Comparison of ENCODE assay signal across 1 cellular context in the genomic region with DNA sequence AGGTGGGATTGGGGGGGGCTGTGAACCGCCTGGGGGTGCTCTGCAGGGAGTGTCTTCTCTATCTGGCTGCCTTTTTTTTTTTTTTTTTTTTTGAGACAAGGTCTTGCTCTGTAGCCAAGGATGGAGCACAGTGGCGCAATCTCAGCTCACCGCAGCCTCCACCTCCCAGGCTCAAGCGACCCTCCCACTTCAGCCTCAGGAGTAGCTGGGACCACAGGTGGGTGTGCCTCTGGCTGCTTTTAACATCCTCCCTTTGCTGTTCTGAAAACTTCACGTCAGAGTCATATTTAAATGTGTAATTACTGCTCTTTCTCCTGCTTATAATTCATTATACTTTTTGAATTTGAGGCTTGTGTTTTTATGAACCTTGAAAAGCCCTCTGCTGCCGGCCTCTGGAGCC.
TF ChIP-seq lines count a peak whose summit lies in the region.

No MANE protein-coding gene starts in this region.

TF ChIP-seq in SK-N-SH, 30 proteins besides CTCF, POLR2A, EP300 and RAD21:
- TF ChIP-seq EZH2phosphoT487 (IDR thresholded peaks at IDR 0.05; ENCODE audit: borderline replicate concordance, low read depth) (no peak), NFIC (IDR thresholded peaks at IDR 0.05; ENCODE audit: borderline replicate concordance) (no peak), RFX5 (IDR thresholded peaks at IDR 0.05; ENCODE audit: low read length) (no peak), FOXM1 (IDR thresholded peaks at IDR 0.05; ENCODE audit: low read depth) (no peak), GABPA (IDR thresholded peaks at IDR 0.05; ENCODE audit: low read depth) (no peak), POLR2AphosphoS5 (IDR thresholded peaks at IDR 0.05; ENCODE audit: low read depth, low read length) (no peak), NRF1 (IDR thresholded peaks at IDR 0.05; ENCODE audit: low read depth, low read length) (no peak), SIN3A (IDR thresholded peaks at IDR 0.05; ENCODE audit: borderline replicate concordance, low read depth, low read length) (no peak), TAF1 (IDR thresholded peaks at IDR 0.05; ENCODE audit: borderline replicate concordance, low read depth, low read length) (no peak), JUND (IDR thresholded peaks at IDR 0.05) (no peak), GATA2 (CRISPR knock-in tag; IDR thresholded peaks at IDR 0.05) (no peak)
- TF ChIP-seq, protein P1, sequence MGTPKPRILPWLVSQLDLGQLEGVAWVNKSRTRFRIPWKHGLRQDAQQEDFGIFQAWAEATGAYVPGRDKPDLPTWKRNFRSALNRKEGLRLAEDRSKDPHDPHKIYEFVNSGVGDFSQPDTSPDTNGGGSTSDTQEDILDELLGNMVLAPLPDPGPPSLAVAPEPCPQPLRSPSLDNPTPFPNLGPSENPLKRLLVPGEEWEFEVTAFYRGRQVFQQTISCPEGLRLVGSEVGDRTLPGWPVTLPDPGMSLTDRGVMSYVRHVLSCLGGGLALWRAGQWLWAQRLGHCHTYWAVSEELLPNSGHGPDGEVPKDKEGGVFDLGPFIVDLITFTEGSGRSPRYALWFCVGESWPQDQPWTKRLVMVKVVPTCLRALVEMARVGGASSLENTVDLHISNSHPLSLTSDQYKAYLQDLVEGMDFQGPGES (IDR thresholded peaks at IDR 0.05; ENCODE audit: low read depth, low read length), result no peak
- TF ChIP-seq, protein P2, sequence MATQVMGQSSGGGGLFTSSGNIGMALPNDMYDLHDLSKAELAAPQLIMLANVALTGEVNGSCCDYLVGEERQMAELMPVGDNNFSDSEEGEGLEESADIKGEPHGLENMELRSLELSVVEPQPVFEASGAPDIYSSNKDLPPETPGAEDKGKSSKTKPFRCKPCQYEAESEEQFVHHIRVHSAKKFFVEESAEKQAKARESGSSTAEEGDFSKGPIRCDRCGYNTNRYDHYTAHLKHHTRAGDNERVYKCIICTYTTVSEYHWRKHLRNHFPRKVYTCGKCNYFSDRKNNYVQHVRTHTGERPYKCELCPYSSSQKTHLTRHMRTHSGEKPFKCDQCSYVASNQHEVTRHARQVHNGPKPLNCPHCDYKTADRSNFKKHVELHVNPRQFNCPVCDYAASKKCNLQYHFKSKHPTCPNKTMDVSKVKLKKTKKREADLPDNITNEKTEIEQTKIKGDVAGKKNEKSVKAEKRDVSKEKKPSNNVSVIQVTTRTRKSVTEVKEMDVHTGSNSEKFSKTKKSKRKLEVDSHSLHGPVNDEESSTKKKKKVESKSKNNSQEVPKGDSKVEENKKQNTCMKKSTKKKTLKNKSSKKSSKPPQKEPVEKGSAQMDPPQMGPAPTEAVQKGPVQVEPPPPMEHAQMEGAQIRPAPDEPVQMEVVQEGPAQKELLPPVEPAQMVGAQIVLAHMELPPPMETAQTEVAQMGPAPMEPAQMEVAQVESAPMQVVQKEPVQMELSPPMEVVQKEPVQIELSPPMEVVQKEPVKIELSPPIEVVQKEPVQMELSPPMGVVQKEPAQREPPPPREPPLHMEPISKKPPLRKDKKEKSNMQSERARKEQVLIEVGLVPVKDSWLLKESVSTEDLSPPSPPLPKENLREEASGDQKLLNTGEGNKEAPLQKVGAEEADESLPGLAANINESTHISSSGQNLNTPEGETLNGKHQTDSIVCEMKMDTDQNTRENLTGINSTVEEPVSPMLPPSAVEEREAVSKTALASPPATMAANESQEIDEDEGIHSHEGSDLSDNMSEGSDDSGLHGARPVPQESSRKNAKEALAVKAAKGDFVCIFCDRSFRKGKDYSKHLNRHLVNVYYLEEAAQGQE (IDR thresholded peaks at IDR 0.05; ENCODE audit: low read depth, low read length), result no peak
- TF ChIP-seq, protein P3, sequence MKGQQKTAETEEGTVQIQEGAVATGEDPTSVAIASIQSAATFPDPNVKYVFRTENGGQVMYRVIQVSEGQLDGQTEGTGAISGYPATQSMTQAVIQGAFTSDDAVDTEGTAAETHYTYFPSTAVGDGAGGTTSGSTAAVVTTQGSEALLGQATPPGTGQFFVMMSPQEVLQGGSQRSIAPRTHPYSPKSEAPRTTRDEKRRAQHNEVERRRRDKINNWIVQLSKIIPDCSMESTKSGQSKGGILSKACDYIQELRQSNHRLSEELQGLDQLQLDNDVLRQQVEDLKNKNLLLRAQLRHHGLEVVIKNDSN (IDR thresholded peaks at IDR 0.05; ENCODE audit: borderline replicate concordance, low read depth), result no peak
